In the genomic region with DNA sequence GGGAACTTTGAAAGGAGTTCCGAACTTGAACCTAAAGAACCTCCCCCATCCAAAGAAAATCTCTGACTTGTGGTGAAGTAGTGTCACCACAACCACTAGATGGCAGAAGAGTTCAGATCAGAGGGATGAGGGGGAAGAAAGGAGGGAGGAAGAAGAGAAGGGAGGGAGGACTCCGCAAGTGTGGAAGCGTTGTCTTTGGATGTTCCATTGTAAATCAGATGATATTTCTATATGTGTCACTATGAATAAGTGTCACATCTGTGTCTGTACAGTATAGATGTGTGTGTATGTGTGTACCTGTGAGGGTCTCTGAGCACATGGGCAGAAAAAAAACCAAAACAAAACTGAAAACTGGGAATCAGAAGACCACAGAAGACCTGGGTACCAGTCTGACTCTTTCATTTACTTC, we compare ENCODE assay signal across 8 cellular contexts. TPM values are rescaled to one million over a fixed set of nuclear protein-coding genes. Genes with fewer than 3 reads are reported as not detected.
DNase-seq lines count a peak whose midpoint lies in the region; ATAC-seq and TF ChIP-seq lines count a peak whose summit lies in the region.

No MANE protein-coding gene starts in this region.

- TF ChIP-seq CTCF in body of pancreas (IDR thresholded peaks at IDR 0.05) (peak; percentile 40 to 88 (median 82)), spleen (IDR thresholded peaks at IDR 0.05 in 8 of 11, conservative IDR thresholded peaks at IDR 0.05 in 3 of 11) (peak; percentile 57 to 88 (median 76))

- WGBS in body of pancreas, 2 donors, result 0 to 1% methylated on average over 3 of the region's 3 CpGs
- 2 to 8% (median 7%) methylated on average over 3 of the region's 3 CpGs for WGBS in spleen, 5 donors

- no peaks in the 10 kb centered on the region for H3K36me3 ChIP-seq in MG63
- no peaks in the 10 kb centered on the region for H3K36me3 ChIP-seq in body of pancreas (replicated peaks in 1 of 2; ENCODE audit: insufficient read depth in 1 of 2, low read depth in 2 of 2)
- no peaks in the 10 kb centered on the region for H3K36me3 ChIP-seq in spleen

- no peak overlapping the region for H3K27ac ChIP-seq in body of pancreas
- no peak overlapping the region for H3K27ac ChIP-seq in spleen

- no peak overlapping the region for H3K4me3 ChIP-seq in MG63
- no peak overlapping the region for H3K4me3 ChIP-seq in body of pancreas
- no peak overlapping the region for H3K4me3 ChIP-seq in spleen

- TF ChIP-seq POLR2A in body of pancreas (IDR thresholded peaks at IDR 0.05) (no peak), spleen (IDR thresholded peaks at IDR 0.05) (no peak)

- no peaks in the 10 kb centered on the region for H3K27me3 ChIP-seq in MG63
- no peaks in the 10 kb centered on the region for H3K27me3 ChIP-seq in body of pancreas
- H3K27me3 ChIP-seq in spleen (replicated peaks in 1 of 7), result no peaks in the 10 kb centered on the region

- DNase-seq in stimulated activated CD4-positive, alpha-beta T cell treated with anti-CD3 and anti-CD28 coated beads, Interleukin-2, amount 100 ng/mL, for 4 hours (ENCODE audit: low read depth), result peak; percentile 9
- DNase-seq in stimulated activated CD4-positive, alpha-beta T cell treated with anti-CD3 and anti-CD28 coated beads, Interleukin-12 subunit alpha, Interleukin-12 subunit beta, amount 100 ng/mL, for 4 hours, result no peak
- peak; percentile 16 for DNase-seq in MG63
- DNase-seq in RPMI7951 (ENCODE audit: low read depth), result peak; percentile 77
- peak in 2 of 4 donors; percentile 16 to 43 for DNase-seq in body of pancreas
- peak; percentile 86 for DNase-seq in iPS-NIHi11 (ENCODE audit: low spot score)
- no peak for DNase-seq in spleen

- H3K4me1 ChIP-seq in body of pancreas (no peaks in the 10 kb centered on the region), spleen (peaks cover 0 to 20% (median 10%) of the 10 kb centered on the region in 6 donors)

- ATAC-seq in body of pancreas, result peak; percentile 72
- ATAC-seq in GM21447 (IDR thresholded peaks at IDR 0.05; ENCODE audit: unreplicated experiment), result no peak

- intact Hi-C loops in body of pancreas (cut with DNase I) (no loop called here), spleen (cut with DNase I; ENCODE audit: low total_unique reads) (loop anchor here (10.0 kb wide), 1 partner anchor 216 kb away; no protein-coding TSS in a partner anchor)

- H3K9me3 ChIP-seq in MG63 (no peaks in the 10 kb centered on the region), body of pancreas (no peaks in the 10 kb centered on the region), spleen (no peaks in the 10 kb centered on the region)

RNA-seq across cellular contexts. Expression of gene SLC24A1, which starts 16.9 kb away (rescaled TPM):
- total RNA-seq in MG63 (2014; rRNA removed; shearing (Covaris generic); ENCODE audit: low replicate concordance), result 3.3 and 10.1 TPM in 2 replicates
- 3.8 and 4.1 TPM in 2 replicates for total RNA-seq in RPMI7951 (2014; rRNA removed; shearing (Covaris generic))
- 1 to 10 TPM; 3.6 to 9.6 TPM for total RNA-seq in body of pancreas
- 10 to 100 TPM in 3 of 7 donors, 1 to 10 TPM in 4; 7.7 to 19.0 (median 8.8) TPM for total RNA-seq in spleen
- 1 to 10 TPM; 1.7 to 4.1 (median 1.8) TPM for polyA plus RNA-seq in spleen

RNA-seq across cellular contexts. Expression of gene INTS14, which starts 27.8 kb away (rescaled TPM):
- total RNA-seq in MG63 (2014; rRNA removed; shearing (Covaris generic); ENCODE audit: low replicate concordance), result 26.3 and 34.6 TPM in 2 replicates
- total RNA-seq in RPMI7951 (2014; rRNA removed; shearing (Covaris generic)), result 48.5 and 50.0 TPM in 2 replicates
- total RNA-seq in body of pancreas (10 to 100 TPM; 26.0 to 28.3 TPM), spleen (10 to 100 TPM; 32.9 to 71.3 (median 44.9) TPM)
- 10 to 100 TPM; 17.2 to 30.9 (median 28.0) TPM for polyA plus RNA-seq in spleen

Comparison
In these comparisons a context has a peak if more than half of its experiments do, and no peak if none do; other contexts are left out.
1. DNase-seq: peak in stimulated activated CD4-positive, alpha-beta T cell treated with anti-CD3 and anti-CD28 coated beads, Interleukin-2, amount 100 ng/mL, for 4 hours (single experiment), MG63 (single experiment), RPMI7951 (single experiment) and iPS-NIHi11 (single experiment); none in stimulated activated CD4-positive, alpha-beta T cell treated with anti-CD3 and anti-CD28 coated beads, Interleukin-12 subunit alpha, Interleukin-12 subunit beta, amount 100 ng/mL, for 4 hours (single experiment) and spleen (single experiment).